ENCODE assay signal across 8 cellular contexts in genomic region chr7:97927797-97928748, GRCh38. TPM values are rescaled to one million over a fixed set of nuclear protein-coding genes. Genes with fewer than 3 reads are reported as not detected.
A peak's percentile ranks its signal among the peaks of the same experiment; 100 is the strongest.
DNase-seq lines count a peak whose midpoint lies in the region; ATAC-seq and TF ChIP-seq lines count a peak whose summit lies in the region.
"Not testable (repeated sequence)": the region's sequence is repeated elsewhere in the genome, so short reads cannot be mapped to it uniquely, and the experiment has no call there.

No MANE protein-coding gene starts in this region.

- not testable (repeated sequence) for H3K9ac ChIP-seq in SK-N-MC (ENCODE audit: insufficient read length)

- TF ChIP-seq CTCF in endothelial cell (IDR thresholded peaks at IDR 0.05; ENCODE audit: unreplicated experiment), result peak; percentile 84
- TF ChIP-seq CTCF in left lung (IDR thresholded peaks at IDR 0.05), result peak; percentile 85 to 89
- peak in 10 of 11 experiments; percentile 24 to 94 (median 80) for TF ChIP-seq CTCF in spleen (IDR thresholded peaks at IDR 0.05 in 8 of 11, conservative IDR thresholded peaks at IDR 0.05 in 3 of 11)

- H3K4me1 ChIP-seq in left lung; urinary bladder (ENCODE audit: insufficient read depth): not testable (repeated sequence)
- H3K4me1 ChIP-seq in spleen, result peaks cover 0 to 12% (median 6%) of the 10 kb centered on the region in 6 donors

- H3K27me3 Mint-ChIP-seq in endothelial cell (ENCODE audit: unreplicated experiment), result not testable (repeated sequence)

- DNase-seq in GM04504 (ENCODE audit: low read depth) (peak; percentile 3), MG63 (peak; percentile 20), endothelial cell (ENCODE audit: low spot score) (peak; percentile 81), left lung (peak in 1 of 2 donors; percentile 94), spleen (peak; percentile 91)
- DNase-seq in SK-N-MC (ENCODE audit: low read depth, low spot score), result not testable (repeated sequence)
- DNase-seq in activated T-helper 1 cell treated with anti-CD3 and anti-CD28 coated beads, Interleukin-2, amount 50 U/mL, for 16 hours (ENCODE audit: low read depth in 1 of 2, low spot score in 1 of 2), result peak; percentile 56 to 59

- not testable (repeated sequence) for H3K4me1 Mint-ChIP-seq in endothelial cell (ENCODE audit: unreplicated experiment)

- H3K36me3 Mint-ChIP-seq in endothelial cell (ENCODE audit: low read depth, unreplicated experiment), result not testable (repeated sequence)

- TF ChIP-seq POLR2A in spleen (IDR thresholded peaks at IDR 0.05), result not testable (repeated sequence)

- 3 to 8% (median 5%) methylated on average over 17 to 80 of the region's 80 CpGs for whole genome bisulfite sequencing in spleen, 5 donors
- 4% methylated on average over 80 of the region's 80 CpGs for WGBS in urinary bladder

- intact Hi-C loops in left lung (cut with DNase I); spleen (cut with DNase I; ENCODE audit: low total_unique reads): not testable (repeated sequence)

- H3K27ac ChIP-seq in SK-N-MC; left lung; spleen; urinary bladder (ENCODE audit: low read depth): not testable (repeated sequence)

- not testable (repeated sequence) for H3K36me3 ChIP-seq in MG63; SK-N-MC (ENCODE audit: insufficient read depth, low read length); left lung; spleen; urinary bladder (ENCODE audit: insufficient read depth)

- not testable (repeated sequence) for H3K4me3 ChIP-seq in MG63
- H3K4me3 ChIP-seq in SK-N-MC, result peak overlapping the region; percentile 74
- H3K4me3 ChIP-seq in left lung, result peak overlapping the region; percentile 28 to 32
- H3K4me3 ChIP-seq in spleen, result peak overlapping the region in 7 of 8 donors; percentile 23 to 67 (median 41)
- peak overlapping the region; percentile 30 for H3K4me3 ChIP-seq in urinary bladder (ENCODE audit: low read depth, low read length)

- not testable (repeated sequence) for H3K27me3 ChIP-seq in MG63
- H3K27me3 ChIP-seq in left lung, result peaks cover 0 to 15% of the 10 kb centered on the region in 2 donors
- peaks cover 0 to 19% (median 8%) of the 10 kb centered on the region in 7 donors for H3K27me3 ChIP-seq in spleen (replicated peaks in 1 of 7)

- H3K9me3 ChIP-seq in MG63; SK-N-MC (ENCODE audit: low read depth, low read length); left lung; spleen: not testable (repeated sequence)

- H3K4me3 Mint-ChIP-seq in endothelial cell (ENCODE audit: unreplicated experiment), result peak overlapping the region; percentile 45

- ATAC-seq in left lung, result peak; percentile 61

- H3K9me3 Mint-ChIP-seq in endothelial cell (ENCODE audit: unreplicated experiment), result not testable (repeated sequence)

- H3K27ac Mint-ChIP-seq in endothelial cell (ENCODE audit: unreplicated experiment), result not testable (repeated sequence)

RNA-seq across cellular contexts. Expression of gene ASNS, which starts 55.9 kb away (rescaled TPM):
- 40.6 and 58.3 TPM in 2 replicates for total RNA-seq in MG63 (2014; rRNA removed; shearing (Covaris generic); ENCODE audit: low replicate concordance)
- total RNA-seq in endothelial cell (ENCODE audit: unreplicated experiment) (7.1 TPM), left lung (10 to 100 TPM; 22.3 to 52.5 TPM), spleen (10 to 100 TPM; 10.9 to 34.1 (median 19.5) TPM), urinary bladder (14.5 TPM)
- polyA plus RNA-seq in spleen (10 to 100 TPM; 32.7 to 82.7 (median 38.8) TPM), urinary bladder (19.3 TPM)
